Comparison of ENCODE assay signal across 1 cellular context in genomic region chr17:82320956-82321927, GRCh38.
TF ChIP-seq lines count a peak whose summit lies in the region.

No MANE protein-coding gene starts in this region.

TF ChIP-seq in HepG2, 621 proteins besides CTCF, POLR2A, EP300 and RAD21 (continued from another document and continues in another):
- TF ChIP-seq, protein P1, sequence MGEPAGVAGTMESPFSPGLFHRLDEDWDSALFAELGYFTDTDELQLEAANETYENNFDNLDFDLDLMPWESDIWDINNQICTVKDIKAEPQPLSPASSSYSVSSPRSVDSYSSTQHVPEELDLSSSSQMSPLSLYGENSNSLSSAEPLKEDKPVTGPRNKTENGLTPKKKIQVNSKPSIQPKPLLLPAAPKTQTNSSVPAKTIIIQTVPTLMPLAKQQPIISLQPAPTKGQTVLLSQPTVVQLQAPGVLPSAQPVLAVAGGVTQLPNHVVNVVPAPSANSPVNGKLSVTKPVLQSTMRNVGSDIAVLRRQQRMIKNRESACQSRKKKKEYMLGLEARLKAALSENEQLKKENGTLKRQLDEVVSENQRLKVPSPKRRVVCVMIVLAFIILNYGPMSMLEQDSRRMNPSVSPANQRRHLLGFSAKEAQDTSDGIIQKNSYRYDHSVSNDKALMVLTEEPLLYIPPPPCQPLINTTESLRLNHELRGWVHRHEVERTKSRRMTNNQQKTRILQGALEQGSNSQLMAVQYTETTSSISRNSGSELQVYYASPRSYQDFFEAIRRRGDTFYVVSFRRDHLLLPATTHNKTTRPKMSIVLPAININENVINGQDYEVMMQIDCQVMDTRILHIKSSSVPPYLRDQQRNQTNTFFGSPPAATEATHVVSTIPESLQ (CRISPR knock-in tag; conservative IDR thresholded peaks at IDR 0.05), result no peak
- TF ChIP-seq SNAPC5 (CRISPR knock-in tag; IDR thresholded peaks at IDR 0.05; ENCODE audit: borderline replicate concordance) (no peak), ELF4 (CRISPR knock-in tag; IDR thresholded peaks at IDR 0.05; ENCODE audit: borderline replicate concordance) (no peak), RERE (CRISPR knock-in tag; IDR thresholded peaks at IDR 0.05; ENCODE audit: low read depth) (no peak), JUND (CRISPR knock-in tag; IDR thresholded peaks at IDR 0.05) (0 out of 2 replicates have a peak, but pooled peaks have one; percentile 13), ZNF205 (CRISPR knock-in tag; IDR thresholded peaks at IDR 0.05) (no peak), JUN (CRISPR knock-in tag; IDR thresholded peaks at IDR 0.05) (no peak), ZNF441 (CRISPR knock-in tag; IDR thresholded peaks at IDR 0.05; ENCODE audit: borderline replicate concordance) (peak; percentile 64; the same call in 1 of the 2 replicates), SALL1 (CRISPR knock-in tag; IDR thresholded peaks at IDR 0.05) (peak; percentile 56), REXO4 (CRISPR knock-in tag; IDR thresholded peaks at IDR 0.05; ENCODE audit: borderline replicate concordance) (no peak), ZNF451 (CRISPR knock-in tag; IDR thresholded peaks at IDR 0.05) (peak; percentile 59; the same call in 1 of the 2 replicates), MEF2D (CRISPR knock-in tag; IDR thresholded peaks at IDR 0.05) (0 out of 2 replicates have a peak, but pooled peaks have one; percentile 51), MLX (CRISPR knock-in tag; IDR thresholded peaks at IDR 0.05) (no peak), ZNF414 (CRISPR knock-in tag; IDR thresholded peaks at IDR 0.05) (0 out of 2 replicates have a peak, but pooled peaks have one; percentile 17), SNAI1 (CRISPR knock-in tag; IDR thresholded peaks at IDR 0.05; ENCODE audit: borderline replicate concordance) (no peak), FOXM1 (CRISPR knock-in tag; IDR thresholded peaks at IDR 0.05) (no peak), PHF21A (CRISPR knock-in tag; IDR thresholded peaks at IDR 0.05) (no peak), ZNF616 (CRISPR knock-in tag; IDR thresholded peaks at IDR 0.05; ENCODE audit: low read depth) (no peak), ZNF800 (CRISPR knock-in tag; IDR thresholded peaks at IDR 0.05) (no peak), ZKSCAN8 (CRISPR knock-in tag; IDR thresholded peaks at IDR 0.05; ENCODE audit: borderline replicate concordance) (no peak), ZNF326 (CRISPR knock-in tag; IDR thresholded peaks at IDR 0.05; ENCODE audit: borderline replicate concordance) (no peak), ZSCAN30 (CRISPR knock-in tag; IDR thresholded peaks at IDR 0.05) (no peak), HOXA5 (CRISPR knock-in tag; IDR thresholded peaks at IDR 0.05) (no peak), ZNF337 (CRISPR knock-in tag; IDR thresholded peaks at IDR 0.05; ENCODE audit: borderline replicate concordance, low read depth) (no peak), NBN (conservative IDR thresholded peaks at IDR 0.05) (no peak), GABPA (IDR thresholded peaks at IDR 0.05; ENCODE audit: low read depth, low read length) (no peak), GABPA (CRISPR knock-in tag; IDR thresholded peaks at IDR 0.05; ENCODE audit: low read depth) (no peak), CENPX (CRISPR knock-in tag; IDR thresholded peaks at IDR 0.05) (no peak), ZNF841 (CRISPR knock-in tag; IDR thresholded peaks at IDR 0.05; ENCODE audit: borderline replicate concordance) (no peak), FOXA1 (IDR thresholded peaks at IDR 0.05) (no peak), FOXA1 (CRISPR knock-in tag; IDR thresholded peaks at IDR 0.05) (no peak), PAF1 (CRISPR knock-in tag; IDR thresholded peaks at IDR 0.05) (no peak), ZNF224 (CRISPR knock-in tag; IDR thresholded peaks at IDR 0.05) (no peak), ZNF124 (CRISPR knock-in tag; IDR thresholded peaks at IDR 0.05) (0 out of 2 replicates have a peak, but pooled peaks have one; percentile 38), IRX3 (CRISPR knock-in tag; IDR thresholded peaks at IDR 0.05; ENCODE audit: borderline replicate concordance, low read depth) (no peak), ZNF772 (CRISPR knock-in tag; IDR thresholded peaks at IDR 0.05) (no peak)
- TF ChIP-seq, protein P2, sequence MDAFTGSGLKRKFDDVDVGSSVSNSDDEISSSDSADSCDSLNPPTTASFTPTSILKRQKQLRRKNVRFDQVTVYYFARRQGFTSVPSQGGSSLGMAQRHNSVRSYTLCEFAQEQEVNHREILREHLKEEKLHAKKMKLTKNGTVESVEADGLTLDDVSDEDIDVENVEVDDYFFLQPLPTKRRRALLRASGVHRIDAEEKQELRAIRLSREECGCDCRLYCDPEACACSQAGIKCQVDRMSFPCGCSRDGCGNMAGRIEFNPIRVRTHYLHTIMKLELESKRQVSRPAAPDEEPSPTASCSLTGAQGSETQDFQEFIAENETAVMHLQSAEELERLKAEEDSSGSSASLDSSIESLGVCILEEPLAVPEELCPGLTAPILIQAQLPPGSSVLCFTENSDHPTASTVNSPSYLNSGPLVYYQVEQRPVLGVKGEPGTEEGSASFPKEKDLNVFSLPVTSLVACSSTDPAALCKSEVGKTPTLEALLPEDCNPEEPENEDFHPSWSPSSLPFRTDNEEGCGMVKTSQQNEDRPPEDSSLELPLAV (CRISPR knock-in tag; conservative IDR thresholded peaks at IDR 0.05; ENCODE audit: low read depth), result no peak
- TF ChIP-seq, protein P3, sequence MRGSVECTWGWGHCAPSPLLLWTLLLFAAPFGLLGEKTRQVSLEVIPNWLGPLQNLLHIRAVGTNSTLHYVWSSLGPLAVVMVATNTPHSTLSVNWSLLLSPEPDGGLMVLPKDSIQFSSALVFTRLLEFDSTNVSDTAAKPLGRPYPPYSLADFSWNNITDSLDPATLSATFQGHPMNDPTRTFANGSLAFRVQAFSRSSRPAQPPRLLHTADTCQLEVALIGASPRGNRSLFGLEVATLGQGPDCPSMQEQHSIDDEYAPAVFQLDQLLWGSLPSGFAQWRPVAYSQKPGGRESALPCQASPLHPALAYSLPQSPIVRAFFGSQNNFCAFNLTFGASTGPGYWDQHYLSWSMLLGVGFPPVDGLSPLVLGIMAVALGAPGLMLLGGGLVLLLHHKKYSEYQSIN (CRISPR knock-in tag; IDR thresholded peaks at IDR 0.05; ENCODE audit: borderline replicate concordance), result no peak
- TF ChIP-seq, protein P4, sequence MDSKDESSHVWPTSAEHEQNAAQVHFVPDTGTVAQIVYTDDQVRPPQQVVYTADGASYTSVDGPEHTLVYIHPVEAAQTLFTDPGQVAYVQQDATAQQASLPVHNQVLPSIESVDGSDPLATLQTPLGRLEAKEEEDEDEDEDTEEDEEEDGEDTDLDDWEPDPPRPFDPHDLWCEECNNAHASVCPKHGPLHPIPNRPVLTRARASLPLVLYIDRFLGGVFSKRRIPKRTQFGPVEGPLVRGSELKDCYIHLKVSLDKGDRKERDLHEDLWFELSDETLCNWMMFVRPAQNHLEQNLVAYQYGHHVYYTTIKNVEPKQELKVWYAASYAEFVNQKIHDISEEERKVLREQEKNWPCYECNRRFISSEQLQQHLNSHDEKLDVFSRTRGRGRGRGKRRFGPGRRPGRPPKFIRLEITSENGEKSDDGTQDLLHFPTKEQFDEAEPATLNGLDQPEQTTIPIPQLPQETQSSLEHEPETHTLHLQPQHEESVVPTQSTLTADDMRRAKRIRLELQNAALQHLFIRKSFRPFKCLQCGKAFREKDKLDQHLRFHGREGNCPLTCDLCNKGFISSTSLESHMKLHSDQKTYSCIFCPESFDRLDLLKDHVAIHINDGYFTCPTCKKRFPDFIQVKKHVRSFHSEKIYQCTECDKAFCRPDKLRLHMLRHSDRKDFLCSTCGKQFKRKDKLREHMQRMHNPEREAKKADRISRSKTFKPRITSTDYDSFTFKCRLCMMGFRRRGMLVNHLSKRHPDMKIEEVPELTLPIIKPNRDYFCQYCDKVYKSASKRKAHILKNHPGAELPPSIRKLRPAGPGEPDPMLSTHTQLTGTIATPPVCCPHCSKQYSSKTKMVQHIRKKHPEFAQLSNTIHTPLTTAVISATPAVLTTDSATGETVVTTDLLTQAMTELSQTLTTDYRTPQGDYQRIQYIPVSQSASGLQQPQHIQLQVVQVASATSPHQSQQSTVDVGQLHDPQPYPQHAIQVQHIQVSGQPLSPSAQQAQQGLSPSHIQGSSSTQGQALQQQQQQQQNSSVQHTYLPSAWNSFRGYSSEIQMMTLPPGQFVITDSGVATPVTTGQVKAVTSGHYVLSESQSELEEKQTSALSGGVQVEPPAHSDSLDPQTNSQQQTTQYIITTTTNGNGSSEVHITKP (CRISPR knock-in tag; IDR thresholded peaks at IDR 0.05; ENCODE audit: low read depth), result no peak
- TF ChIP-seq, protein P5, sequence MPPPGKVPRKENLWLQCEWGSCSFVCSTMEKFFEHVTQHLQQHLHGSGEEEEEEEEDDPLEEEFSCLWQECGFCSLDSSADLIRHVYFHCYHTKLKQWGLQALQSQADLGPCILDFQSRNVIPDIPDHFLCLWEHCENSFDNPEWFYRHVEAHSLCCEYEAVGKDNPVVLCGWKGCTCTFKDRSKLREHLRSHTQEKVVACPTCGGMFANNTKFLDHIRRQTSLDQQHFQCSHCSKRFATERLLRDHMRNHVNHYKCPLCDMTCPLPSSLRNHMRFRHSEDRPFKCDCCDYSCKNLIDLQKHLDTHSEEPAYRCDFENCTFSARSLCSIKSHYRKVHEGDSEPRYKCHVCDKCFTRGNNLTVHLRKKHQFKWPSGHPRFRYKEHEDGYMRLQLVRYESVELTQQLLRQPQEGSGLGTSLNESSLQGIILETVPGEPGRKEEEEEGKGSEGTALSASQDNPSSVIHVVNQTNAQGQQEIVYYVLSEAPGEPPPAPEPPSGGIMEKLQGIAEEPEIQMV (CRISPR knock-in tag; IDR thresholded peaks at IDR 0.05; ENCODE audit: low read depth), result no peak
- TF ChIP-seq, protein P6, sequence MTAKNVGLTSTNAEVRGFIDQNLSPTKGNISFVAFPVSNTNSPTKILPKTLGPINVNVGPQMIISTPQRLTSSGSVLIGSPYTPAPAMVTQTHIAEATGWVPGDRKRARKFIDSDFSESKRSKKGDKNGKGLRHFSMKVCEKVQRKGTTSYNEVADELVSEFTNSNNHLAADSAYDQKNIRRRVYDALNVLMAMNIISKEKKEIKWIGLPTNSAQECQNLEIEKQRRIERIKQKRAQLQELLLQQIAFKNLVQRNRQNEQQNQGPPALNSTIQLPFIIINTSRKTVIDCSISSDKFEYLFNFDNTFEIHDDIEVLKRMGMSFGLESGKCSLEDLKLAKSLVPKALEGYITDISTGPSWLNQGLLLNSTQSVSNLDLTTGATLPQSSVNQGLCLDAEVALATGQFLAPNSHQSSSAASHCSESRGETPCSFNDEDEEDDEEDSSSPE (CRISPR knock-in tag; IDR thresholded peaks at IDR 0.05), result no peak
